ENCODE assay signal across 36 cellular contexts in genomic region chr12:115680967-115681366, GRCh38.
"Had no signal": no experiment of that assay in that cellular context is flagged by ENCODE, and none has a peak within 500 bp of the region (broad histone marks: within the 10 kb centered on the region; RNA-seq: fewer than 3 reads in every experiment).

No MANE protein-coding gene starts in this region.

- H3K36me3 ChIP-seq: MG63 had no signal

- H3K9me3 ChIP-seq: MG63 had no signal

- H3K27me3 ChIP-seq: MG63 had no signal

- DNase-seq: Kasumi-1, MG63, MM.1S, MV-4-11, NCI-H1048, NCI-H1092, NCI-H1092 treated with DMSO at 0.1 percent for 48 hours, NCI-H1105, NCI-H1105 treated with DMSO at 0.1 percent for 48 hours, NCI-H1417, NCI-H1417 treated with DMSO at 0.1 percent for 48 hours, NCI-H1436, NCI-H1436 treated with DMSO at 0.1 percent for 48 hours, NCI-H146, NCI-H1694, NCI-H1694 treated with DMSO at 0.1 percent for 48 hours, NCI-H187, NCI-H187 treated with DMSO at 0.1 percent for 48 hours, NCI-H1930, NCI-H2029, NCI-H2029 treated with DMSO at 0.1 percent for 48 hours, NCI-H2081, NCI-H2081 treated with DMSO at 0.1 percent for 48 hours, NCI-H2107, NCI-H2171, NCI-H2171 treated with DMSO at 0.1 percent for 48 hours, NCI-H2227 treated with DMSO at 0.1 percent for 48 hours, NCI-H226, NCI-H345, NCI-H446, NCI-H446 treated with DMSO at 0.1 percent for 48 hours, NCI-H510A, NCI-H510A treated with DMSO at 0.1 percent for 48 hours, NCI-H524, NCI-H524 treated with DMSO at 0.1 percent for 48 hours, NCI-H526 had no signal

- H3K4me3 ChIP-seq: MG63 had no signal
